ENCODE assay signal across 8 cellular contexts in genomic region chr2:161308178-161308955, GRCh38. TPM values are rescaled to one million over a fixed set of nuclear protein-coding genes. Genes with fewer than 3 reads are reported as not detected.
DNase-seq lines count a peak whose midpoint lies in the region; ATAC-seq lines count a peak whose summit lies in the region.

PSMD14 (plus strand) TSS chr2:161308425; CDS start chr2:161318826, 10,401 bp downstream.

- peak within 1 kb of the TSS; percentile 80 for H3K4me3 ChIP-seq in Karpas-422 (ENCODE audit: low read length)
- H3K4me3 ChIP-seq in naive thymus-derived CD4-positive, alpha-beta T cell (ENCODE audit: low read length) = peak within 1 kb of the TSS; percentile 94

- peak within 1 kb of the TSS; percentile 89 for H2AFZ ChIP-seq in Karpas-422 (ENCODE audit: low read length)

- peak within 1 kb of the TSS; percentile 85 for H3K4me2 ChIP-seq in Karpas-422 (ENCODE audit: low read depth, low read length, poor library complexity, severe bottlenecking)

- peaks cover 19% of the 10 kb centered on the region for H3K4me1 ChIP-seq in Karpas-422 (ENCODE audit: low read length)
- H3K4me1 ChIP-seq in naive thymus-derived CD4-positive, alpha-beta T cell (ENCODE audit: control insufficient read depth in 2 of 2, insufficient read depth in 2 of 2, low read length in 2 of 2) = peaks cover 3 to 19% of the 10 kb centered on the region in 2 donors

- DNase-seq in DMS79 treated with DMSO at 0.1 percent for 48 hours (lab: John Stamatoyannopoulos, UW) (peak; percentile 93), Karpas-422 (peak; percentile 98), RPMI7951 (ENCODE audit: low read depth) (peak; percentile 96), fibroblast of gingiva (ENCODE audit: low read depth) (peak; percentile 93)
- peak; percentile 90 for DNase-seq in activated T-helper 1 cell treated with anti-CD3 and anti-CD28 coated beads, Interleukin-12 subunit alpha, Interleukin-12 subunit beta, Interleukin-2, Interleukin-4 antibody, amounts not matched to agents 30 ng/mL and 10 ng/mL and 1 ng/mL, durations not matched to agents 14 hours and 24 hours and 36 hours (ENCODE audit: low spot score)
- DNase-seq in naive thymus-derived CD4-positive, alpha-beta T cell = peak; percentile 67 to 88 (median 85)
- peak; percentile 91 for DNase-seq in stimulated activated naive B cell treated with anti-CD40 and anti-IgM and Interleukin-4, amounts not matched to agents 10 μg/mL and 1 μg/mL and 100 μg/mL, for 72 hours

- peaks cover 13% of the 10 kb centered on the region for H3K36me3 ChIP-seq in Karpas-422 (ENCODE audit: insufficient read depth, low read length)
- no peaks in the 10 kb centered on the region for H3K36me3 ChIP-seq in naive thymus-derived CD4-positive, alpha-beta T cell (ENCODE audit: control insufficient read depth in 2 of 3, insufficient read depth in 3 of 3, low read length in 3 of 3)

- peak; percentile 98 for ATAC-seq in GM21825 (IDR thresholded peaks at IDR 0.05; ENCODE audit: unreplicated experiment)
- peak; percentile 95 for ATAC-seq in naive thymus-derived CD4-positive, alpha-beta T cell
- peak; percentile 96 to 97 for ATAC-seq in stimulated activated naive B cell treated with anti-CD40 and anti-IgM and Interleukin-4, amounts not matched to agents 10 μg/mL and 1 μg/mL and 100 μg/mL, for 72 hours (replicated peaks)

- CTCF ChIA-PET in naive thymus-derived CD4-positive, alpha-beta T cell (lab: Charles Lee) = no interaction called here

- peaks cover 59% of the 10 kb centered on the region for H3K79me2 ChIP-seq in Karpas-422 (ENCODE audit: low read length)

- H3K27ac Mint-ChIP-seq in activated T-helper 1 cell treated with anti-CD3 and anti-CD28 coated beads, Interleukin-12 subunit alpha, Interleukin-12 subunit beta, Interleukin-2, Interleukin-4 antibody, amounts not matched to agents 30 ng/mL and 10 ng/mL and 1 ng/mL, durations not matched to agents 14 hours and 24 hours and 36 hours = peak within 1 kb of the TSS; percentile 94
- peak within 1 kb of the TSS; percentile 92 to 97 (median 95) for H3K27ac Mint-ChIP-seq in naive thymus-derived CD4-positive, alpha-beta T cell
- peak within 1 kb of the TSS; percentile 99 for H3K27ac Mint-ChIP-seq in stimulated activated naive B cell treated with anti-CD40 and anti-IgM and Interleukin-4, amounts not matched to agents 10 μg/mL and 1 μg/mL and 100 μg/mL, for 72 hours

- intact Hi-C loops in activated T-helper 1 cell treated with anti-CD3 and anti-CD28 coated beads, Interleukin-12 subunit alpha, Interleukin-12 subunit beta, Interleukin-2, Interleukin-4 antibody, amounts not matched to agents 30 ng/mL and 10 ng/mL and 1 ng/mL, durations not matched to agents 14 hours and 24 hours and 36 hours (cut with micrococcal nuclease) = loop anchor here (1.0 to 10.0 kb wide), 10 partner anchors 64 to 1596 kb away; partner anchors contain the start of genes IFIH1, MARCHF7, RBMS1 and TANK
- intact Hi-C loops in naive thymus-derived CD4-positive, alpha-beta T cell (cut with micrococcal nuclease) = loop anchor here (1.0 to 10.0 kb wide), 21 partner anchors 64 to 1596 kb away; partner anchors contain the start of genes MARCHF7 (in 2 of the 2), TANK (in 2 of the 2), DPP4 (in 1 of the 2) and GCA (in 1 of the 2)

- POLR2A ChIA-PET in naive thymus-derived CD4-positive, alpha-beta T cell (lab: Charles Lee) = interaction anchor here (0.7 to 1.6 kb wide), 5 partner anchors 8 to 112 kb away, joined by 3 to 6 read pairs (median 5); no protein-coding TSS in a partner anchor

- H3K9me3 Mint-ChIP-seq in activated T-helper 1 cell treated with anti-CD3 and anti-CD28 coated beads, Interleukin-12 subunit alpha, Interleukin-12 subunit beta, Interleukin-2, Interleukin-4 antibody, amounts not matched to agents 30 ng/mL and 10 ng/mL and 1 ng/mL, durations not matched to agents 14 hours and 24 hours and 36 hours = peaks cover 5% of the 10 kb centered on the region
- H3K9me3 Mint-ChIP-seq in naive thymus-derived CD4-positive, alpha-beta T cell = peaks cover 0 to 12% (median 3%) of the 10 kb centered on the region in 11 donors
- H3K9me3 Mint-ChIP-seq in stimulated activated naive B cell treated with anti-CD40 and anti-IgM and Interleukin-4, amounts not matched to agents 10 μg/mL and 1 μg/mL and 100 μg/mL, for 72 hours = peaks cover 0 to 5% of the 10 kb centered on the region in 2 donors

- H3K9me3 ChIP-seq in Karpas-422 (ENCODE audit: low read length) = peaks cover 5% of the 10 kb centered on the region; the same call in 1 of the 2 replicates
- H3K9me3 ChIP-seq in naive thymus-derived CD4-positive, alpha-beta T cell (ENCODE audit: control insufficient read depth in 2 of 3, low read length in 3 of 3) = peaks cover 0 to 4% (median 0%) of the 10 kb centered on the region in 3 experiments

- H3K4me1 Mint-ChIP-seq in activated T-helper 1 cell treated with anti-CD3 and anti-CD28 coated beads, Interleukin-12 subunit alpha, Interleukin-12 subunit beta, Interleukin-2, Interleukin-4 antibody, amounts not matched to agents 30 ng/mL and 10 ng/mL and 1 ng/mL, durations not matched to agents 14 hours and 24 hours and 36 hours (ENCODE audit: low read depth) = peaks cover 33% of the 10 kb centered on the region
- peaks cover 24 to 65% (median 42%) of the 10 kb centered on the region in 7 donors for H3K4me1 Mint-ChIP-seq in naive thymus-derived CD4-positive, alpha-beta T cell
- peaks cover 11 to 17% of the 10 kb centered on the region in 2 donors for H3K4me1 Mint-ChIP-seq in stimulated activated naive B cell treated with anti-CD40 and anti-IgM and Interleukin-4, amounts not matched to agents 10 μg/mL and 1 μg/mL and 100 μg/mL, for 72 hours

- peak within 1 kb of the TSS; percentile 85 for H3K9ac ChIP-seq in Karpas-422 (ENCODE audit: low read length)

- no peaks in the 10 kb centered on the region for H3K27me3 ChIP-seq in Karpas-422 (ENCODE audit: low read length)
- H3K27me3 ChIP-seq in naive thymus-derived CD4-positive, alpha-beta T cell (ENCODE audit: control insufficient read depth in 2 of 2, insufficient read depth in 2 of 2, low read length in 2 of 2) = no peaks in the 10 kb centered on the region

- H3K4me3 Mint-ChIP-seq in activated T-helper 1 cell treated with anti-CD3 and anti-CD28 coated beads, Interleukin-12 subunit alpha, Interleukin-12 subunit beta, Interleukin-2, Interleukin-4 antibody, amounts not matched to agents 30 ng/mL and 10 ng/mL and 1 ng/mL, durations not matched to agents 14 hours and 24 hours and 36 hours = peak within 1 kb of the TSS; percentile 91
- H3K4me3 Mint-ChIP-seq in naive thymus-derived CD4-positive, alpha-beta T cell = peak within 1 kb of the TSS; percentile 89 to 98 (median 95)
- H3K4me3 Mint-ChIP-seq in stimulated activated naive B cell treated with anti-CD40 and anti-IgM and Interleukin-4, amounts not matched to agents 10 μg/mL and 1 μg/mL and 100 μg/mL, for 72 hours = peak within 1 kb of the TSS; percentile 97 to 99

- no peaks in the 10 kb centered on the region; the same call in 1 of the 2 replicates for H4K20me1 ChIP-seq in Karpas-422 (ENCODE audit: insufficient read depth, low read depth, low read length)

- peaks cover 25% of the 10 kb centered on the region for H3K36me3 Mint-ChIP-seq in activated T-helper 1 cell treated with anti-CD3 and anti-CD28 coated beads, Interleukin-12 subunit alpha, Interleukin-12 subunit beta, Interleukin-2, Interleukin-4 antibody, amounts not matched to agents 30 ng/mL and 10 ng/mL and 1 ng/mL, durations not matched to agents 14 hours and 24 hours and 36 hours (ENCODE audit: low read depth)
- peaks cover 0 to 18% (median 6%) of the 10 kb centered on the region in 5 donors for H3K36me3 Mint-ChIP-seq in naive thymus-derived CD4-positive, alpha-beta T cell
- peaks cover 9 to 22% of the 10 kb centered on the region in 2 donors for H3K36me3 Mint-ChIP-seq in stimulated activated naive B cell treated with anti-CD40 and anti-IgM and Interleukin-4, amounts not matched to agents 10 μg/mL and 1 μg/mL and 100 μg/mL, for 72 hours

- peak within 1 kb of the TSS; percentile 79 for H3K27ac ChIP-seq in Karpas-422 (ENCODE audit: low read length)
- peak within 1 kb of the TSS; percentile 77 for H3K27ac ChIP-seq in naive thymus-derived CD4-positive, alpha-beta T cell (ENCODE audit: low read depth, low read length)

- H3K9me2 ChIP-seq in Karpas-422 (replicated peaks; ENCODE audit: insufficient read depth, low read length) = no peaks in the 10 kb centered on the region

- peaks cover 5% of the 10 kb centered on the region for H3K27me3 Mint-ChIP-seq in activated T-helper 1 cell treated with anti-CD3 and anti-CD28 coated beads, Interleukin-12 subunit alpha, Interleukin-12 subunit beta, Interleukin-2, Interleukin-4 antibody, amounts not matched to agents 30 ng/mL and 10 ng/mL and 1 ng/mL, durations not matched to agents 14 hours and 24 hours and 36 hours (ENCODE audit: insufficient read depth)
- peaks cover 0 to 9% (median 3%) of the 10 kb centered on the region in 5 donors for H3K27me3 Mint-ChIP-seq in naive thymus-derived CD4-positive, alpha-beta T cell
- no peaks in the 10 kb centered on the region for H3K27me3 Mint-ChIP-seq in stimulated activated naive B cell treated with anti-CD40 and anti-IgM and Interleukin-4, amounts not matched to agents 10 μg/mL and 1 μg/mL and 100 μg/mL, for 72 hours

RNA-seq across cellular contexts. Expression of gene PSMD14, which starts in this region (rescaled TPM):
- total RNA-seq in Karpas-422 (2014; rRNA removed; shearing (Covaris generic); ENCODE audit: low replicate concordance) = 70.4 and 86.1 TPM in 2 replicates
- total RNA-seq in RPMI7951 (2014; rRNA removed; shearing (Covaris generic)) = 198 and 202 TPM in 2 replicates
- 103 and 113 TPM in 2 replicates for total RNA-seq in activated T-helper 1 cell treated with anti-CD3 and anti-CD28 coated beads, Interleukin-12 subunit alpha, Interleukin-12 subunit beta, Interleukin-2, Interleukin-4 antibody, amounts not matched to agents 30 ng/mL and 10 ng/mL and 1 ng/mL, durations not matched to agents 14 hours and 24 hours and 36 hours
- 10 to 100 TPM; 13.2 to 69.5 (median 23.2) TPM for total RNA-seq in naive thymus-derived CD4-positive, alpha-beta T cell
- 10 to 100 TPM; 40.7 to 56.1 TPM for polyA plus RNA-seq in naive thymus-derived CD4-positive, alpha-beta T cell

Comparison
In these comparisons a context has a peak if more than half of its experiments do, and no peak if none do; other contexts are left out.
1. Peak in every context shown above with its lines: DNase-seq, ATAC-seq, H3K4me3 ChIP-seq and H3K27ac ChIP-seq.